ENCODE assay signal across 8 cellular contexts in genomic region chr13:42271337-42272114, GRCh38. TPM values are rescaled to one million over a fixed set of nuclear protein-coding genes. Genes with fewer than 3 reads are reported as not detected.
DNase-seq lines count a peak whose midpoint lies in the region; ATAC-seq, FAIRE-seq and TF ChIP-seq lines count a peak whose summit lies in the region.

No MANE protein-coding gene starts in this region.

- H3K27me3 ChIP-seq in adrenal gland (no peaks in the 10 kb centered on the region), heart left ventricle (no peaks in the 10 kb centered on the region), trophoblast cell (ENCODE audit: insufficient read depth, low read length) (no peaks in the 10 kb centered on the region), transverse colon (no peaks in the 10 kb centered on the region)

- no peak overlapping the region for H3K23ac ChIP-seq in trophoblast cell (ENCODE audit: low read length)

- H3K27ac ChIP-seq in adrenal gland = peak overlapping the region; percentile 23 to 93 (median 84)
- H3K27ac ChIP-seq in heart left ventricle = peak overlapping the region; percentile 68 to 94 (median 90)
- H3K27ac ChIP-seq in trophoblast cell (ENCODE audit: low read depth, low read length) = peak overlapping the region; percentile 24
- peak overlapping the region; percentile 90 to 96 (median 94) for H3K27ac ChIP-seq in transverse colon

- H3K4me3 ChIP-seq in adrenal gland = peak overlapping the region; percentile 19 to 90 (median 55)
- peak overlapping the region; percentile 85 to 98 (median 90) for H3K4me3 ChIP-seq in heart left ventricle
- peak overlapping the region; percentile 97 for H3K4me3 ChIP-seq in trophoblast cell (ENCODE audit: low read depth, low read length)
- H3K4me3 ChIP-seq in transverse colon = peak overlapping the region; percentile 66 to 92 (median 84)

- H4K91ac ChIP-seq in trophoblast cell (ENCODE audit: low read depth, low read length) = peak overlapping the region; percentile 66

- H3K14ac ChIP-seq in trophoblast cell (ENCODE audit: low read length) = peak overlapping the region; percentile 59

- FAIRE-seq in GM12891 (lab: Jason Lieb, UNC) = peak; percentile 92

- no peak overlapping the region for H3K9ac ChIP-seq in trophoblast cell (ENCODE audit: low read length)

- no peak for TF ChIP-seq CTCF in adrenal gland (IDR thresholded peaks at IDR 0.05)
- TF ChIP-seq CTCF in heart left ventricle (IDR thresholded peaks at IDR 0.05) = no peak
- TF ChIP-seq CTCF in transverse colon (IDR thresholded peaks at IDR 0.05) = no peak

- peak overlapping the region; percentile 67 for H4K12ac ChIP-seq in trophoblast cell (ENCODE audit: low read depth, low read length)

- 2 to 8% (median 3%) methylated on average over 8 to 57 of the region's 57 CpGs for WGBS in adrenal gland, 4 donors
- WGBS in heart left ventricle, 4 donors = 1 to 2% (median 2%) methylated on average over 49 to 57 of the region's 57 CpGs
- no CpG with 5 or more reads among the region's 57 CpGs for WGBS in trophoblast cell (ENCODE audit: extremely low coverage, insufficient coverage, insufficient read length)
- 4% methylated on average over 41 of the region's 57 CpGs; no CpG with 5 or more reads in 1 of the 2 donors for WGBS in transverse colon (ENCODE audit: low coverage in 1 of 2), 2 donors

- TF ChIP-seq EP300 in transverse colon (IDR thresholded peaks at IDR 0.05; ENCODE audit: low read depth) = no peak

- H4K8ac ChIP-seq in trophoblast cell (ENCODE audit: low read depth, low read length) = peak overlapping the region; percentile 96

- H3K4me2 ChIP-seq in trophoblast cell (ENCODE audit: low read length) = peak overlapping the region; percentile 54

- peak; percentile 34; the same call in 1 of the 2 replicates for TF ChIP-seq POLR2A in GM12891 (IDR thresholded peaks at IDR 0.05; ENCODE audit: low read depth, low read length)
- peak in 1 of 2 donors; percentile 11 for TF ChIP-seq POLR2A in adrenal gland (IDR thresholded peaks at IDR 0.05)
- TF ChIP-seq POLR2A in heart left ventricle (IDR thresholded peaks at IDR 0.05) = no peak
- TF ChIP-seq POLR2A in transverse colon (IDR thresholded peaks at IDR 0.05) = no peak

- H3K9me3 ChIP-seq in adrenal gland (replicated peaks in 1 of 3) = no peaks in the 10 kb centered on the region
- peaks cover 0 to 4% (median 0%) of the 10 kb centered on the region in 12 donors for H3K9me3 ChIP-seq in heart left ventricle
- no peaks in the 10 kb centered on the region for H3K9me3 ChIP-seq in trophoblast cell (ENCODE audit: insufficient read depth, low read depth, low read length)
- H3K9me3 ChIP-seq in transverse colon = no peaks in the 10 kb centered on the region

- H2BK12ac ChIP-seq in trophoblast cell (ENCODE audit: low read length) = peak overlapping the region; percentile 8

- DNase-seq in GM12891 (ENCODE audit: insufficient read length, low spot score) = peak; percentile 75
- DNase-seq in NCI-H1417 treated with DMSO at 0.1 percent for 48 hours (lab: John Stamatoyannopoulos, UW) = peak; percentile 73
- DNase-seq in SW480 (ENCODE audit: low spot score) = peak; percentile 98
- DNase-seq in adrenal gland = peak; percentile 94 to 98 (median 97)
- peak; percentile 94 to 96 (median 95) for DNase-seq in heart left ventricle
- peak; percentile 97 to 98 for DNase-seq in trophoblast cell
- DNase-seq in transverse colon = peak; percentile 94

- no peak overlapping the region for H2AK5ac ChIP-seq in trophoblast cell (ENCODE audit: low read length)

- in situ Hi-C loops in transverse colon (cut with MboI; ENCODE audit: low pct_ligation_motif_present in 1 of 4, low pct_unique_long_range_greater_than_20kb in 1 of 4, low sequenced_read_pairs in 3 of 4) = no loop called here

- peak overlapping the region; percentile 86 for H3K18ac ChIP-seq in trophoblast cell (ENCODE audit: low read length)

- H3K4me1 ChIP-seq in adrenal gland (replicated peaks in 1 of 2) (peaks cover 6 to 21% of the 10 kb centered on the region in 2 donors), heart left ventricle (peaks cover 0 to 47% (median 20%) of the 10 kb centered on the region in 12 donors), trophoblast cell (ENCODE audit: control insufficient read depth in 1 of 2, insufficient read depth in 2 of 2, low read length in 2 of 2) (peaks cover 0 to 3% of the 10 kb centered on the region in 2 experiments), transverse colon (peaks cover 5 to 38% (median 9%) of the 10 kb centered on the region in 4 donors)

- H2BK120ac ChIP-seq in trophoblast cell (ENCODE audit: insufficient read depth, low read length, poor library complexity) = peak overlapping the region; percentile 70

- H3K36me3 ChIP-seq in adrenal gland (replicated peaks in 1 of 2) (no peaks in the 10 kb centered on the region), heart left ventricle (no peaks in the 10 kb centered on the region), trophoblast cell (ENCODE audit: control insufficient read depth in 1 of 2, insufficient read depth in 2 of 2, low read length in 2 of 2) (no peaks in the 10 kb centered on the region), transverse colon (no peaks in the 10 kb centered on the region)

- H3K79me1 ChIP-seq in trophoblast cell (ENCODE audit: low read length) = peaks cover 12% of the 10 kb centered on the region

- H3K4ac ChIP-seq in trophoblast cell (ENCODE audit: low read depth, low read length) = peak overlapping the region; percentile 17

- intact Hi-C loops in adrenal gland (cut with DNase I) (no loop called here), heart left ventricle (cut with DNase I) (loop anchor here in 1 of 10 donors (1.0 kb wide), 1 partner anchor 12 kb away; no protein-coding TSS in a partner anchor), transverse colon (cut with DNase I; ENCODE audit: low total_unique reads) (no loop called here)

- ATAC-seq in HG02798 (IDR thresholded peaks at IDR 0.05; ENCODE audit: poor library complexity, unreplicated experiment) = peak; percentile 88
- ATAC-seq in heart left ventricle = peak; percentile 96 to 99 (median 98)

- H2BK5ac ChIP-seq in trophoblast cell (ENCODE audit: low read depth, low read length, poor library complexity) = peak overlapping the region; percentile 52

- peak overlapping the region; percentile 92 for H2AFZ ChIP-seq in trophoblast cell (ENCODE audit: insufficient read depth, low read length, poor library complexity)

- peaks cover 9% of the 10 kb centered on the region for H3K79me2 ChIP-seq in trophoblast cell (ENCODE audit: control insufficient read depth, insufficient read depth, low read length, poor library complexity)

TF ChIP-seq in GM12891, 5 proteins besides CTCF, POLR2A, EP300 and RAD21:
- peak; percentile 49; the same call in 1 of the 2 replicates for TF ChIP-seq SPI1 (IDR thresholded peaks at IDR 0.05; ENCODE audit: low read depth, low read length)
- peak; percentile 21; the same call in 1 of the 2 replicates for TF ChIP-seq TAF1 (IDR thresholded peaks at IDR 0.05; ENCODE audit: low read depth, low read length)
- no peak for TF ChIP-seq POLR2AphosphoS5 (IDR thresholded peaks at IDR 0.05; ENCODE audit: low read depth, low read length)
- no peak for TF ChIP-seq PAX5 (IDR thresholded peaks at IDR 0.05; ENCODE audit: insufficient read depth, low read length, severe bottlenecking)
- TF ChIP-seq POU2F2 (IDR thresholded peaks at IDR 0.05; ENCODE audit: low read depth, low read length) = peak; percentile 43; the same call in 1 of the 2 replicates

RNA-seq across cellular contexts. Expression of gene AKAP11, which starts 0.4 kb away (rescaled TPM):
- polyA plus RNA-seq in GM12891 (2012; ENCODE audit: low read depth, missing spikeins) = 11.1 TPM
- 10 to 100 TPM; 20.8 to 42.2 (median 35.1) TPM for total RNA-seq in adrenal gland
- 10 to 100 TPM in 1 of 3 donors, 1 to 10 TPM in 2; 5.0 to 22.9 (median 5.6) TPM for polyA plus RNA-seq in adrenal gland
- total RNA-seq in heart left ventricle = 10 to 100 TPM; 18.4 to 33.7 (median 24.0) TPM
- 10 to 100 TPM in 1 of 2 donors, 1 to 10 TPM in 1; 3.8 to 10.7 TPM for polyA plus RNA-seq in heart left ventricle
- 6.7 and 6.9 TPM in 2 replicates for polyA plus RNA-seq in trophoblast cell (2013)
- 10 to 100 TPM; 15.0 to 34.6 (median 26.5) TPM for total RNA-seq in transverse colon

Comparison
In these comparisons a context has a peak if more than half of its experiments do, and no peak if none do; other contexts are left out.
1. Peak in every context shown above with its lines: DNase-seq, ATAC-seq, H3K4me3 ChIP-seq and H3K27ac ChIP-seq.
2. H3K27ac ChIP-seq: peak in every context shown above with its lines; median percentile 94 in transverse colon; 90 in heart left ventricle; 84 in adrenal gland; 24 in trophoblast cell.